Comparison of ENCODE assay signal across 11 cellular contexts in genomic region chr17:42347606-42348005, GRCh38. TPM values are rescaled to one million over a fixed set of nuclear protein-coding genes. Genes with fewer than 3 reads are reported as not detected.
DNase-seq lines count a peak whose midpoint lies in the region; ATAC-seq, FAIRE-seq and TF ChIP-seq lines count a peak whose summit lies in the region.
"Had no signal": no experiment of that assay in that cellular context is flagged by ENCODE, and none has a peak within 500 bp of the region (broad histone marks: within the 10 kb centered on the region; RNA-seq: fewer than 3 reads in every experiment).

No MANE protein-coding gene starts in this region.

- no peaks in the 10 kb centered on the region for H3K4me1 ChIP-seq in endodermal cell (ENCODE audit: control insufficient read depth, insufficient read depth, low read length)
- peaks cover 17 to 50% (median 39%) of the 10 kb centered on the region in 3 donors for H3K4me1 ChIP-seq in pancreas
- H3K4me1 ChIP-seq in HAP-1: peaks cover 15% of the 10 kb centered on the region
- no peaks in the 10 kb centered on the region for H3K4me1 ChIP-seq in Caco-2

- DNase-seq in CD14-positive monocyte (ENCODE audit: low spot score): no peak
- no peak for DNase-seq in RWPE1 (ENCODE audit: low spot score)
- no peak for DNase-seq in endodermal cell
- no peak for DNase-seq in pancreas
- DNase-seq in HAP-1 (ENCODE audit: low spot score in 2 of 2): no peak
- DNase-seq in Caco-2: no peak
- no peak for DNase-seq in activated CD8-positive, alpha-beta memory T cell treated with anti-CD3 and anti-CD28 coated beads for 24 hours
- DNase-seq in midbrain (lab: John Stamatoyannopoulos, UW): no peak
- DNase-seq: activated CD8-positive, alpha-beta memory T cell treated with anti-CD3 and anti-CD28 coated beads, Interleukin-2, amount 10 ng/mL, durations not matched to agents 7 days and 5 days; NCI-H2029 had no signal

- CTCF ChIA-PET in RWPE1 (lab: Yijun Ruan, JAX) (interaction anchor here (0.5 kb wide), 1 partner anchor 416 kb away, joined by 4 read pairs; no protein-coding TSS in a partner anchor), Caco-2 (lab: Charles Lee) (no interaction called here)

- peaks cover 47 to 55% of the 10 kb centered on the region in 2 donors for H3K36me3 Mint-ChIP-seq in CD14-positive monocyte
- peaks cover 24% of the 10 kb centered on the region for H3K36me3 Mint-ChIP-seq in endodermal cell (ENCODE audit: low read depth)
- H3K36me3 Mint-ChIP-seq in Caco-2 (ENCODE audit: insufficient read depth, unreplicated experiment): peaks cover 38% of the 10 kb centered on the region

- H3K9ac ChIP-seq in endodermal cell (ENCODE audit: extremely low read depth, low read length, poor library complexity, severe bottlenecking): no peak overlapping the region

- intact Hi-C loops in CD14-positive monocyte (cut with micrococcal nuclease) (no loop called here), pancreas (cut with DNase I) (no loop called here), Caco-2 (cut with micrococcal nuclease; ENCODE audit: unreplicated experiment) (no loop called here)

- H3K4me3 Mint-ChIP-seq in CD14-positive monocyte: no peak overlapping the region
- H3K4me3 Mint-ChIP-seq in endodermal cell: no peak overlapping the region
- H3K4me3 Mint-ChIP-seq in Caco-2 (ENCODE audit: unreplicated experiment): no peak overlapping the region
- H3K4me3 Mint-ChIP-seq: activated CD8-positive, alpha-beta memory T cell treated with anti-CD3 and anti-CD28 coated beads, Interleukin-2, amount 10 ng/mL, durations not matched to agents 7 days and 5 days had no signal

- ATAC-seq in pancreas: no peak
- ATAC-seq: activated CD8-positive, alpha-beta memory T cell treated with anti-CD3 and anti-CD28 coated beads, Interleukin-2, amount 10 ng/mL, durations not matched to agents 7 days and 5 days had no signal

- H3K9me3 Mint-ChIP-seq in CD14-positive monocyte: no peaks in the 10 kb centered on the region
- no peaks in the 10 kb centered on the region for H3K9me3 Mint-ChIP-seq in endodermal cell
- H3K9me3 Mint-ChIP-seq in Caco-2 (ENCODE audit: unreplicated experiment): no peaks in the 10 kb centered on the region

- H3K36me3 ChIP-seq in endodermal cell (ENCODE audit: control insufficient read depth, insufficient read depth, low read length): no peaks in the 10 kb centered on the region
- H3K36me3 ChIP-seq in pancreas: peaks cover 0 to 24% (median 19%) of the 10 kb centered on the region in 3 donors
- peaks cover 18% of the 10 kb centered on the region for H3K36me3 ChIP-seq in HAP-1 (replicated peaks)
- H3K36me3 ChIP-seq in Caco-2 (ENCODE audit: control insufficient read depth, insufficient read depth, low read length): no peaks in the 10 kb centered on the region

- H3K9me3 ChIP-seq in endodermal cell (ENCODE audit: control insufficient read depth, low read length): no peaks in the 10 kb centered on the region
- no peaks in the 10 kb centered on the region for H3K9me3 ChIP-seq in pancreas
- no peaks in the 10 kb centered on the region for H3K9me3 ChIP-seq in HAP-1
- H3K9me3 ChIP-seq in Caco-2: no peaks in the 10 kb centered on the region

- peaks cover 12% of the 10 kb centered on the region for H3K27me3 ChIP-seq in endodermal cell (ENCODE audit: control insufficient read depth, insufficient read depth, low read length, poor library complexity, severe bottlenecking)
- no peaks in the 10 kb centered on the region for H3K27me3 ChIP-seq in pancreas
- no peaks in the 10 kb centered on the region for H3K27me3 ChIP-seq in HAP-1 (ENCODE audit: low read depth)
- no peaks in the 10 kb centered on the region for H3K27me3 ChIP-seq in Caco-2 (replicated peaks; ENCODE audit: control insufficient read depth, insufficient read depth, low read length)

- H3K4me1 Mint-ChIP-seq in CD14-positive monocyte (peaks cover 42% of the 10 kb centered on the region), endodermal cell (no peaks in the 10 kb centered on the region), Caco-2 (ENCODE audit: low read depth, unreplicated experiment) (no peaks in the 10 kb centered on the region)

- H3K27me3 Mint-ChIP-seq in CD14-positive monocyte (ENCODE audit: low read depth in 3 of 3) (no peaks in the 10 kb centered on the region), endodermal cell (ENCODE audit: insufficient read depth) (peaks cover 20% of the 10 kb centered on the region), Caco-2 (ENCODE audit: insufficient read depth, unreplicated experiment) (no peaks in the 10 kb centered on the region)
- H3K27me3 Mint-ChIP-seq: activated CD8-positive, alpha-beta memory T cell treated with anti-CD3 and anti-CD28 coated beads, Interleukin-2, amount 10 ng/mL, durations not matched to agents 7 days and 5 days; progenitor cell of endocrine pancreas had no signal

- WGBS in endodermal cell (ENCODE audit: insufficient coverage in 1 of 2, insufficient read length in 1 of 2), 2 experiments: 83 to 96% methylated on average over 3 of the region's 3 CpGs
- 84% methylated on average over 3 of the region's 3 CpGs for WGBS in pancreas, 2 donors

- H3K4me3 ChIP-seq in endodermal cell (ENCODE audit: low read length) (no peak overlapping the region), pancreas (no peak overlapping the region), HAP-1 (no peak overlapping the region), Caco-2 (ENCODE audit: low read depth, low read length) (no peak overlapping the region)

- POLR2A ChIA-PET in RWPE1 (lab: Yijun Ruan, JAX; ENCODE audit: low non-redundant PET) (no interaction called here), Caco-2 (lab: Charles Lee) (no interaction called here)

- TF ChIP-seq CTCF in CD14-positive monocyte (IDR thresholded peaks at IDR 0.05) (no peak), RWPE1 (conservative IDR thresholded peaks at IDR 0.05; ENCODE audit: low read depth) (no peak), endodermal cell (conservative IDR thresholded peaks at IDR 0.05) (no peak), pancreas (IDR thresholded peaks at IDR 0.05) (no peak), Caco-2 (IDR thresholded peaks at IDR 0.05; ENCODE audit: insufficient read depth in 1 of 2, low read depth in 1 of 2, low read length in 1 of 2, severe bottlenecking in 1 of 2, unreplicated experiment in 1 of 2) (no peak)

- in situ Hi-C loops in HAP-1 (cut with MboI; ENCODE audit: low sequenced_read_pairs): no loop called here

- no peak for FAIRE-seq in pancreas (lab: Jason Lieb, UNC)

- peak overlapping the region; percentile 65 for H3K27ac ChIP-seq in RWPE1
- H3K27ac ChIP-seq in endodermal cell (ENCODE audit: low read depth, low read length): no peak overlapping the region
- H3K27ac ChIP-seq in pancreas: peak overlapping the region in 3 of 4 donors; percentile 33 to 67 (median 55)

- no TSS peak for BruUV-seq in Caco-2 (replicated peaks; lab: Mats Ljungman, UMichigan)

- H3K27ac Mint-ChIP-seq in CD14-positive monocyte (peak overlapping the region in 4 of 7 donors; percentile 32 to 74 (median 60)), endodermal cell (peak overlapping the region; percentile 11), Caco-2 (ENCODE audit: unreplicated experiment) (no peak overlapping the region)
- H3K27ac Mint-ChIP-seq: activated CD8-positive, alpha-beta memory T cell treated with anti-CD3 and anti-CD28 coated beads, Interleukin-2, amount 10 ng/mL, durations not matched to agents 7 days and 5 days; progenitor cell of endocrine pancreas had no signal

RNA-seq across cellular contexts. Expression of gene STAT3, which starts 40.6 kb away (rescaled TPM):
- 100 to 1,000 TPM; 110 to 155 TPM for polyA plus RNA-seq in CD14-positive monocyte
- 10 to 100 TPM; 27.5 to 32.4 TPM for total RNA-seq in endodermal cell
- 37.5 TPM for polyA plus RNA-seq in endodermal cell (2013, experiment 1 of 2)
- polyA plus RNA-seq in endodermal cell (2013, experiment 2 of 2): 40.2 TPM
- 100 to 1,000 TPM in 2 of 6 donors, 10 to 100 TPM in 4; 63.3 to 127 (median 78.6) TPM for total RNA-seq in pancreas
- polyA plus RNA-seq in pancreas: 10 to 100 TPM; 37.9 to 42.9 TPM
- total RNA-seq in Caco-2 (2022): 72.1 and 73.7 TPM in 2 replicates

RNA-seq across cellular contexts. Expression of gene STAT5A, which starts 59.3 kb away (rescaled TPM):
- polyA plus RNA-seq in CD14-positive monocyte (10 to 100 TPM; 30.5 to 49.8 TPM), pancreas (10 to 100 TPM; 10.5 to 12.6 TPM)
- total RNA-seq in endodermal cell (1 to 10 TPM; 3.5 to 4.8 TPM), pancreas (10 to 100 TPM; 13.1 to 19.8 (median 15.4) TPM), Caco-2 (2022) (2.4 and 3.2 TPM in 2 replicates)
- polyA plus RNA-seq in endodermal cell (2013, experiment 1 of 2): 2.5 TPM
- 2.2 TPM for polyA plus RNA-seq in endodermal cell (2013, experiment 2 of 2)
